8 cellular contexts compared by ENCODE assay signal in the genomic region with DNA sequence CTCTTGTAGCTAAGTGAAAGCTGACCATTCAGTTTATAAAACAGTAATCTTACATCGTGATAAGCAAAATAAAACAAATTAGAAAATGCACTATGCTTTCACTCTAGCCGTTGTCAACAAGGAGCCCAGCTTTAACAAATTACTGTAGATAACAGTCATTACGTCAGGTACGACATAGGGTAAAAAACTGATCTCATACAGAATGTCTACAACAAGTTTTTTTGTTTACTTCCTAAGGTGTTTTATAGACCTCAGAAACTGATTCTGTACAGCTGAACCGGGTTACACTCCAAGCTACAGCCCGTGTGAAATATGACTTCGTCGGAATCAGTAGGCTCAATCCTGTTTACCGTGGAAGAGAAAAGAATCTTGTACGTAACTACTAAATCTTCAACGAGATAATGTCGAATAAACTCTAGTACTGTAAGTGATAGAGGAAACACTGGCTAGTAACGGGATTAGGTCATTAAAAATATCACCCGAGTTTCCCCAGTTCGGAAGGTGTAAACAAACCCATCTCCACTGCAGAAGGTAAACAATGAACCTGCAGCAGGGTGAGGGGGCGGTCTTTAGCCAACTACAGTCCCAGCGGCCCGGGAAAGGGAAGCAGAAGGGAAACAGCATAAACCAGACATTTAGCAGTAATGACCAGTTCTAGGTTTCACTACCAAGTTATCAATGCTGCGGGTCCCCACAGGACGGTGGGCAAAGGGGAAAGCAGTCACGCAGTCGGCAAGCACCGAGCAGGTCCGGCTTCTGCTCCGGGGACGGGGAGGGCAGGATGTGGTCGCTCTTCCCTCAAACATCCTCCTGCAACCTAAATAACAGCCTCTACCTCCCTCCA. TPM values are rescaled to one million over a fixed set of nuclear protein-coding genes. Genes with fewer than 3 reads are reported as not detected.
DNase-seq lines count a peak whose midpoint lies in the region; ATAC-seq, FAIRE-seq and TF ChIP-seq lines count a peak whose summit lies in the region.

No MANE protein-coding gene starts in this region.

- peak overlapping the region; percentile 90 for H3K27ac ChIP-seq in endothelial cell of umbilical vein (ENCODE audit: insufficient read depth, low read depth, low read length)

- peak overlapping the region; percentile 96 for H3K4me3 Mint-ChIP-seq in activated CD8-positive, alpha-beta T cell treated with anti-CD3 and anti-CD28 coated beads, Interleukin-2, amount 10 ng/mL, durations not matched to agents 7 days and 5 days

- no peaks in the 10 kb centered on the region for H3K27me3 ChIP-seq in endothelial cell of umbilical vein (ENCODE audit: control insufficient read depth in 2 of 2, insufficient read depth in 2 of 2, low read length in 2 of 2)

- H3K9me3 Mint-ChIP-seq in activated CD8-positive, alpha-beta T cell treated with anti-CD3 and anti-CD28 coated beads, Interleukin-2, amount 10 ng/mL, durations not matched to agents 7 days and 5 days (ENCODE audit: insufficient read depth): no peaks in the 10 kb centered on the region

- peak overlapping the region; percentile 95 for H3K27ac Mint-ChIP-seq in activated CD8-positive, alpha-beta T cell treated with anti-CD3 and anti-CD28 coated beads, Interleukin-2, amount 10 ng/mL, durations not matched to agents 7 days and 5 days

- ATAC-seq in GM18907 (IDR thresholded peaks at IDR 0.05; ENCODE audit: unreplicated experiment) (peak; percentile 50), HG03108 (IDR thresholded peaks at IDR 0.05; ENCODE audit: unreplicated experiment) (peak; percentile 39)
- ATAC-seq in activated CD8-positive, alpha-beta T cell treated with anti-CD3 and anti-CD28 coated beads, Interleukin-2, amount 10 ng/mL, durations not matched to agents 7 days and 5 days: peak; percentile 57

- H3K4me1 Mint-ChIP-seq in activated CD8-positive, alpha-beta T cell treated with anti-CD3 and anti-CD28 coated beads, Interleukin-2, amount 10 ng/mL, durations not matched to agents 7 days and 5 days (ENCODE audit: low read depth): peaks cover 39% of the 10 kb centered on the region

- H3K4me3 ChIP-seq in AG10803 (ENCODE audit: low read length): peak overlapping the region; percentile 85
- H3K4me3 ChIP-seq in endothelial cell of umbilical vein (replicated peaks in 1 of 3; ENCODE audit: insufficient read depth in 1 of 3, low read depth in 1 of 3, low read length in 3 of 3): peak overlapping the region; percentile 81 to 99 (median 92)

- H3K4me2 ChIP-seq in endothelial cell of umbilical vein (ENCODE audit: insufficient read depth, low read length): peak overlapping the region; percentile 95

- peak overlapping the region; percentile 2 for H2AFZ ChIP-seq in endothelial cell of umbilical vein (ENCODE audit: low read depth, low read length)

- DNase-seq in AG10803 (ENCODE audit: low read depth) (peak; percentile 33), NCI-H748 treated with DMSO at 0.1 percent for 48 hours (lab: John Stamatoyannopoulos, UW) (peak; percentile 71), endothelial cell of umbilical vein (ENCODE audit: low read depth, low spot score) (peak; percentile 78), middle frontal gyrus (ENCODE audit: extremely low spot score, low spot score) (peak; percentile 11)
- peak; percentile 84 for DNase-seq in activated CD8-positive, alpha-beta T cell treated with anti-CD3 and anti-CD28 coated beads, Interleukin-2, amount 10 ng/mL, durations not matched to agents 7 days and 5 days
- DNase-seq in stimulated activated CD8-positive, alpha-beta memory T cell treated with anti-CD3 and anti-CD28 coated beads, Interleukin-2, amount 100 ng/mL, for 48 hours (ENCODE audit: low read depth in 2 of 2): peak; percentile 29 to 44

- H3K9me1 ChIP-seq in endothelial cell of umbilical vein (replicated peaks; ENCODE audit: control insufficient read depth, extremely low read depth, insufficient read depth, low read length): no peaks in the 10 kb centered on the region

- TSS peak; percentile 28 for BruUV-seq in endothelial cell of umbilical vein (replicated peaks; lab: Mats Ljungman, UMichigan)

- no peak for TF ChIP-seq CTCF in AG10803 (conservative IDR thresholded peaks at IDR 0.05; ENCODE audit: low read length)
- no peak for TF ChIP-seq CTCF in endothelial cell of umbilical vein (IDR thresholded peaks at IDR 0.05; ENCODE audit: extremely low read depth in 1 of 2, insufficient read depth in 1 of 2, low read depth in 1 of 2, low read length in 2 of 2)

- peaks cover 35% of the 10 kb centered on the region for H3K4me1 ChIP-seq in endothelial cell of umbilical vein (ENCODE audit: control insufficient read depth, extremely low read depth, insufficient read depth, low read length)

- H3K9ac ChIP-seq in endothelial cell of umbilical vein (replicated peaks; ENCODE audit: extremely low read depth, insufficient read depth, low read length): peak overlapping the region; percentile 99

- peaks cover 55% of the 10 kb centered on the region for H3K79me2 ChIP-seq in endothelial cell of umbilical vein (ENCODE audit: control insufficient read depth, insufficient read depth, low read length)

- H3K36me3 Mint-ChIP-seq in activated CD8-positive, alpha-beta T cell treated with anti-CD3 and anti-CD28 coated beads, Interleukin-2, amount 10 ng/mL, durations not matched to agents 7 days and 5 days (ENCODE audit: low read depth): peaks cover 34% of the 10 kb centered on the region

- peaks cover 0 to 1% of the 10 kb centered on the region in 2 experiments for H3K36me3 ChIP-seq in endothelial cell of umbilical vein (ENCODE audit: control insufficient read depth in 2 of 2, extremely low read depth in 1 of 2, insufficient read depth in 2 of 2, low read length in 2 of 2)

- H4K20me1 ChIP-seq in endothelial cell of umbilical vein (replicated peaks; ENCODE audit: control insufficient read depth, extremely low read depth, insufficient read depth, low read length): peaks cover 5% of the 10 kb centered on the region

- FAIRE-seq in endothelial cell of umbilical vein (lab: Jason Lieb, UNC): no peak

- CTCF ChIA-PET in activated CD8-positive, alpha-beta T cell treated with anti-CD3 and anti-CD28 coated beads, Interleukin-2, amount 10 ng/mL, durations not matched to agents 7 days and 5 days (lab: Charles Lee): interaction anchor here (0.8 to 2.7 kb wide), 5 partner anchors 8 to 210 kb away, joined by 3 to 22 read pairs (median 5); no protein-coding TSS in a partner anchor
- CTCF ChIA-PET in endothelial cell of umbilical vein (lab: Charles Lee): interaction anchor here (0.8 to 2.6 kb wide), 7 partner anchors 7 to 213 kb away, joined by 3 to 25 read pairs (median 3); no protein-coding TSS in a partner anchor

- intact Hi-C loops in endothelial cell of umbilical vein (cut with micrococcal nuclease): loop anchor here (10.0 kb wide), 3 partner anchors 142 to 472 kb away; a partner anchor contains a TSS

- no peaks in the 10 kb centered on the region for H3K9me3 ChIP-seq in endothelial cell of umbilical vein (replicated peaks; ENCODE audit: control insufficient read depth, insufficient read depth, low read length)

- POLR2A ChIA-PET in activated CD8-positive, alpha-beta T cell treated with anti-CD3 and anti-CD28 coated beads, Interleukin-2, amount 10 ng/mL, durations not matched to agents 7 days and 5 days (lab: Charles Lee): interaction anchor here (0.6 to 1.3 kb wide), 5 partner anchors 18 to 140 kb away, joined by 3 to 4 read pairs (median 3); no protein-coding TSS in a partner anchor
- POLR2A ChIA-PET in endothelial cell of umbilical vein (lab: Charles Lee): no interaction called here

- peaks cover 7% of the 10 kb centered on the region for H3K27me3 Mint-ChIP-seq in activated CD8-positive, alpha-beta T cell treated with anti-CD3 and anti-CD28 coated beads, Interleukin-2, amount 10 ng/mL, durations not matched to agents 7 days and 5 days (ENCODE audit: low read depth)

- no peak for TF ChIP-seq POLR2A in endothelial cell of umbilical vein (IDR thresholded peaks at IDR 0.05; ENCODE audit: low read depth, low read length)

- dilution Hi-C loops in endothelial cell of umbilical vein (cut with MboI; ENCODE audit: extremely low pct_ligation_motif_present, low sequenced_read_pairs): no loop called here

TF ChIP-seq in endothelial cell of umbilical vein, 7 proteins besides CTCF, POLR2A, EP300 and RAD21:
- TF ChIP-seq JUN (IDR thresholded peaks at IDR 0.05; ENCODE audit: borderline replicate concordance, insufficient read depth, insufficient read length, low read depth): peak; percentile 2
- TF ChIP-seq EZH2 (IDR thresholded peaks at IDR 0.05; ENCODE audit: borderline replicate concordance, low read depth, low read length, severe bottlenecking): no peak
TF ChIP-seq in endothelial cell of umbilical vein: peak in this region for 1.

RNA-seq across cellular contexts. Expression of a gene that starts 1.1 kb away (rescaled TPM):
- total RNA-seq in activated CD8-positive, alpha-beta T cell treated with anti-CD3 and anti-CD28 coated beads, Interleukin-2, amount 10 ng/mL, durations not matched to agents 7 days and 5 days: 10 to 100 TPM; 38.8 to 41.6 TPM
- total RNA-seq in endothelial cell of umbilical vein: 38.0 and 39.5 TPM in 2 replicates
- polyA plus RNA-seq in endothelial cell of umbilical vein: 7.0 and 9.2 TPM in 2 replicates
- 2.8 and 2.9 TPM in 2 replicates for polyA plus RNA-seq in endothelial cell of umbilical vein (2011; cell fraction: cytosol; rRNA removed)
- 41.6 and 47.1 TPM in 2 replicates for polyA plus RNA-seq in endothelial cell of umbilical vein (2011; cell fraction: nucleus; rRNA removed)
- 7.2 and 10.1 TPM in 2 replicates for polyA plus RNA-seq in endothelial cell of umbilical vein (2012)
- polyA minus RNA-seq in endothelial cell of umbilical vein: 60.0 and 66.7 TPM in 2 replicates
- polyA minus RNA-seq in endothelial cell of umbilical vein (2011; cell fraction: cytosol; rRNA and poly(A)+ RNA removed): 27.1 TPM
- 112 and 187 TPM in 2 replicates for polyA minus RNA-seq in endothelial cell of umbilical vein (2011; cell fraction: nucleus; rRNA and poly(A)+ RNA removed)

Comparison
In these comparisons a context has a peak if more than half of its experiments do, and no peak if none do; other contexts are left out.
1. Peak in every context shown above with its lines: DNase-seq, ATAC-seq, H3K4me3 ChIP-seq and H3K27ac ChIP-seq.
2. DNase-seq: peak in every context shown above with its lines; median percentile 84 in activated CD8-positive, alpha-beta T cell treated with anti-CD3 and anti-CD28 coated beads, Interleukin-2, amount 10 ng/mL, durations not matched to agents 7 days and 5 days; 78 in endothelial cell of umbilical vein; 71 in NCI-H748 treated with DMSO at 0.1 percent for 48 hours; 36 in stimulated activated CD8-positive, alpha-beta memory T cell treated with anti-CD3 and anti-CD28 coated beads, Interleukin-2, amount 100 ng/mL, for 48 hours; 33 in AG10803; 11 in middle frontal gyrus.